Comparison of ENCODE assay signal across 9 cellular contexts in the genomic region with DNA sequence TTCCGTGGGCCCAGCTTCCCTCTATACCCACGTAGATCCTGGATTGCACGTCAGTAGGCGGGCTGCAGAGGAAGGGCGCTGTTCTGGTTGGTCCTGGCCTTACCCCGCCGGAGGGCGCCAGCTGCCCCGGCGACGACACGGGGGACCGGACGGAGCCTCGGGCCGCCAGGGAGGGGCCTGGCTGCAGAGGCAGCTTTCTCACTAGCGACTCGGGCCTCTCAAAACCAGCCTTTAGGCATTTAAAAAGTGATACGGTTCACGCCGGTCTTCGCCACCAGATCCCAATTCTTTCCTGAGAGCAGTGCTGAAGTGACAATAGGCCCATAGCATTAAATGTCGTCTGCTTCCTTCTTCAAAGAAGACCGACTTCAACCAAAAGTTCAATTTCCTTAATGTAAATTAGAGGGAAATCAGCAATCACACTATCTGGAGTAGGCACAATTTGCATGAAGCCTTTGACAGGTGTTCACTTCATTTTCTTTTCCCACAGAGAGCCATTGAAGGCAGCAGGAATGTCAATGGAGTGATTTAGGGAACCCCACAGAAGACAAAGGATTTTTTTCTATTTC. TPM values are rescaled to one million over a fixed set of nuclear protein-coding genes. Genes with fewer than 3 reads are reported as not detected.
DNase-seq lines count a peak whose midpoint lies in the region; ATAC-seq and TF ChIP-seq lines count a peak whose summit lies in the region.
"Had no signal": no experiment of that assay in that cellular context is flagged by ENCODE, and none has a peak within 500 bp of the region (broad histone marks: within the 10 kb centered on the region; RNA-seq: fewer than 3 reads in every experiment).

No MANE protein-coding gene starts in this region.

- POLR2A ChIA-PET in naive thymus-derived CD4-positive, alpha-beta T cell (lab: Charles Lee), result interaction anchor here (0.6 to 1.2 kb wide), 2 partner anchors 10 to 18 kb away, joined by 5 to 9 read pairs; a partner anchor contains a TSS

- ATAC-seq in GM21423 (IDR thresholded peaks at IDR 0.05; ENCODE audit: unreplicated experiment), result peak; percentile 95
- ATAC-seq in naive thymus-derived CD4-positive, alpha-beta T cell, result peak; percentile 98

- peak overlapping the region; percentile 54 to 91 (median 84) for H3K4me3 Mint-ChIP-seq in IgD-negative memory B cell
- peak overlapping the region; percentile 27 to 69 (median 62) for H3K4me3 Mint-ChIP-seq in naive thymus-derived CD4-positive, alpha-beta T cell

- H3K27me3 ChIP-seq in esophagus muscularis mucosa (no peaks in the 10 kb centered on the region), tibial artery (no peaks in the 10 kb centered on the region), prostate gland (replicated peaks; ENCODE audit: insufficient read depth) (no peaks in the 10 kb centered on the region)
- no peaks in the 10 kb centered on the region for H3K27me3 ChIP-seq in naive thymus-derived CD4-positive, alpha-beta T cell (ENCODE audit: control insufficient read depth in 2 of 2, insufficient read depth in 2 of 2, low read length in 2 of 2)

- CTCF ChIA-PET in naive thymus-derived CD4-positive, alpha-beta T cell (lab: Charles Lee), result interaction anchor here (0.6 to 2.2 kb wide), 5 partner anchors 23 to 220 kb away, joined by 3 to 11 read pairs (median 3); no protein-coding TSS in a partner anchor

- H3K36me3 Mint-ChIP-seq in IgD-negative memory B cell, result no peaks in the 10 kb centered on the region
- no peaks in the 10 kb centered on the region for H3K36me3 Mint-ChIP-seq in naive thymus-derived CD4-positive, alpha-beta T cell

- H3K4me1 ChIP-seq in esophagus muscularis mucosa (peaks cover 0 to 9% (median 2%) of the 10 kb centered on the region in 4 donors), tibial artery (peaks cover 0 to 6% (median 0%) of the 10 kb centered on the region in 4 donors), prostate gland (replicated peaks) (no peaks in the 10 kb centered on the region)
- no peaks in the 10 kb centered on the region for H3K4me1 ChIP-seq in naive thymus-derived CD4-positive, alpha-beta T cell (ENCODE audit: control insufficient read depth in 2 of 2, insufficient read depth in 2 of 2, low read length in 2 of 2)

- peak overlapping the region; percentile 26 to 44 (median 32) for H3K4me3 ChIP-seq in esophagus muscularis mucosa
- peak overlapping the region; percentile 32 for H3K4me3 ChIP-seq in naive thymus-derived CD4-positive, alpha-beta T cell (ENCODE audit: low read length)
- peak overlapping the region in 1 of 2 donors; percentile 32 for H3K4me3 ChIP-seq in tibial artery
- H3K4me3 ChIP-seq in prostate gland, result no peak overlapping the region
- H3K4me3 ChIP-seq: skin epidermis had no signal

- intact Hi-C loops in esophagus muscularis mucosa (cut with DNase I), result no loop called here
- intact Hi-C loops in naive thymus-derived CD4-positive, alpha-beta T cell (cut with micrococcal nuclease), result loop anchor here in 1 of 2 donors (1.0 to 2.0 kb wide), 5 partner anchors 18 to 222 kb away; a partner anchor contains a TSS
- intact Hi-C loops in tibial artery (cut with DNase I; ENCODE audit: low total_unique reads), result no loop called here
- intact Hi-C loops in prostate gland (cut with DNase I), result no loop called here

- TF ChIP-seq EP300 in esophagus muscularis mucosa (IDR thresholded peaks at IDR 0.05), result no peak

- DNase-seq in DMS153 treated with DMSO at 0.1 percent for 48 hours (lab: John Stamatoyannopoulos, UW; ENCODE audit: unreplicated experiment) (peak; percentile 6), esophagus muscularis mucosa (ENCODE audit: extremely low spot score) (no peak), tibial artery (peak; percentile 61 to 75), prostate gland (ENCODE audit: low spot score) (no peak)
- peak; percentile 79 for DNase-seq in activated CD8-positive, alpha-beta memory T cell treated with anti-CD3 and anti-CD28 coated beads for 24 hours
- peak; percentile 23 to 51 (median 47) for DNase-seq in naive thymus-derived CD4-positive, alpha-beta T cell

- TF ChIP-seq CTCF in esophagus muscularis mucosa (IDR thresholded peaks at IDR 0.05) (no peak), tibial artery (IDR thresholded peaks at IDR 0.05) (no peak), prostate gland (IDR thresholded peaks at IDR 0.05) (no peak)

- H3K27ac ChIP-seq in esophagus muscularis mucosa (replicated peaks in 1 of 4) (no peak overlapping the region), tibial artery (peak overlapping the region in 1 of 2 donors; percentile 33), prostate gland (no peak overlapping the region)
- H3K27ac ChIP-seq in naive thymus-derived CD4-positive, alpha-beta T cell (ENCODE audit: low read depth, low read length), result peak overlapping the region; percentile 50

- H3K9me3 Mint-ChIP-seq in IgD-negative memory B cell, result no peaks in the 10 kb centered on the region
- H3K9me3 Mint-ChIP-seq in naive thymus-derived CD4-positive, alpha-beta T cell, result peaks cover 0 to 2% (median 0%) of the 10 kb centered on the region in 11 donors

- no peak for TF ChIP-seq POLR2A in esophagus muscularis mucosa (IDR thresholded peaks at IDR 0.05; ENCODE audit: low read depth)
- no peak for TF ChIP-seq POLR2A in prostate gland (IDR thresholded peaks at IDR 0.05)

- H3K4me1 Mint-ChIP-seq in IgD-negative memory B cell, result peaks cover 11 to 18% (median 12%) of the 10 kb centered on the region in 3 donors
- H3K4me1 Mint-ChIP-seq in naive thymus-derived CD4-positive, alpha-beta T cell, result peaks cover 1 to 13% (median 8%) of the 10 kb centered on the region in 7 donors

- peak overlapping the region; percentile 61 to 93 (median 71) for H3K27ac Mint-ChIP-seq in IgD-negative memory B cell
- H3K27ac Mint-ChIP-seq in naive thymus-derived CD4-positive, alpha-beta T cell, result peak overlapping the region in 7 of 9 donors; percentile 31 to 76 (median 54)

- H3K36me3 ChIP-seq in esophagus muscularis mucosa (no peaks in the 10 kb centered on the region), tibial artery (no peaks in the 10 kb centered on the region), prostate gland (no peaks in the 10 kb centered on the region)
- no peaks in the 10 kb centered on the region for H3K36me3 ChIP-seq in naive thymus-derived CD4-positive, alpha-beta T cell (ENCODE audit: control insufficient read depth in 2 of 3, insufficient read depth in 3 of 3, low read length in 3 of 3)

- no peaks in the 10 kb centered on the region for H3K9me3 ChIP-seq in esophagus muscularis mucosa
- no peaks in the 10 kb centered on the region for H3K9me3 ChIP-seq in naive thymus-derived CD4-positive, alpha-beta T cell (ENCODE audit: control insufficient read depth in 2 of 3, low read length in 3 of 3)
- no peaks in the 10 kb centered on the region for H3K9me3 ChIP-seq in tibial artery
- H3K9me3 ChIP-seq in prostate gland, result no peaks in the 10 kb centered on the region

- H3K27me3 Mint-ChIP-seq in IgD-negative memory B cell, result no peaks in the 10 kb centered on the region
- H3K27me3 Mint-ChIP-seq in naive thymus-derived CD4-positive, alpha-beta T cell, result no peaks in the 10 kb centered on the region

- WGBS in esophagus muscularis mucosa, result 24% methylated on average over 24 of the region's 24 CpGs
- WGBS in prostate gland, result 26% methylated on average over 11 of the region's 24 CpGs

RNA-seq across cellular contexts. Expression of a gene that starts 17.6 kb away (rescaled TPM):
- 313 TPM for polyA plus RNA-seq in IgD-negative memory B cell
- total RNA-seq in esophagus muscularis mucosa, result 100 to 1,000 TPM in 1 of 4 donors, 10 to 100 TPM in 3; 86.9 to 104 (median 91.5) TPM
- total RNA-seq in naive thymus-derived CD4-positive, alpha-beta T cell, result 100 to 1,000 TPM; 145 to 214 (median 184) TPM
- polyA plus RNA-seq in naive thymus-derived CD4-positive, alpha-beta T cell, result 100 to 1,000 TPM; 320 to 343 TPM
- 10 to 100 TPM; 90.3 to 96.3 TPM for total RNA-seq in prostate gland

Comparison
In these comparisons a context has a peak if more than half of its experiments do, and no peak if none do; other contexts are left out.
1. DNase-seq: peak in DMS153 treated with DMSO at 0.1 percent for 48 hours (single experiment), activated CD8-positive, alpha-beta memory T cell treated with anti-CD3 and anti-CD28 coated beads for 24 hours (single experiment), naive thymus-derived CD4-positive, alpha-beta T cell (9 of 9) and tibial artery (2 of 2); none in esophagus muscularis mucosa (single experiment) and prostate gland (single experiment).
2. H3K4me3 ChIP-seq: peak in esophagus muscularis mucosa (4 of 4) and naive thymus-derived CD4-positive, alpha-beta T cell (single experiment); none in prostate gland (0 of 2).